18 cellular contexts compared by ENCODE assay signal in the genomic region with DNA sequence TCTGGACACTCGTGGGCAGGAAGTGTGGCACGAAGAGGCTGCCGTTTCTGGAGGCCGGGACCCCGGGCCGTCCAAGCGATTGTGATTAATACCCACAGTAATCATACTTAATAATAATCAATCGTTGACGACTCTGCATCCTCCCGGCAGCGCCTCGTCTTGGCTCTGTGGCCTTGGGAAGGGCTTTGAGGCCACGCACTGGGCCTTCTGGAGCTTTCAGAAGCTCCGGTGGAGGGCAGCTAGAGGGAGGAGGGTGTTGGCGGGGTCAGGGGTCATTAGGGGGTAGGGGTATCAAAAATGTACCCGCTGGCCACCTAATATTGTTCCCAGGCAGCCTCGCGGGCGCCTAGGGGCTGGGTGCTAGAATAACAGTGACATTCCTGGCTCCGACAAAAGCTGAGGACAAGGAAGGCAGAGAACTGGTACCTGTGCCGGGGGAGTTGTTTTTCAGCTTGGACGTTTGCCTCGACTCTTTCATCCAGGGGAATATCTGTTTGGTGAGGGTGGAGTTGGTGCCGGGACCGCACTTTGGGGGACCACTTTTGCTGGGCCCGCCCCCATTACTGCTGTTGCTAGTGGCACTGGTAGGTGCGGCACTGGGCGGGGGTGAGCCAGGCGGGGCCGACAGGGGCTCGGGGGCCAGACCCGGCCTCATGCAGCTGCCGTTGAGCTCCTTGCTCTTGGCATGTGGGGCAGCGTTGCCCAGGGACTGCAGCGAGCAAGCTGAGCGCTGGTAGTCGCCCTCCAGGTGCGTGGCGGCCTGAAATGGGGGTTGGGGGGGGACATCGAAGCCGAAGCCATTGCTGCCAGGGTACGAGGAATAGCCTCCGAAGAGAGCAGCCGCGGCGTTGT. TPM values are rescaled to one million over a fixed set of nuclear protein-coding genes. Genes with fewer than 3 reads are reported as not detected.
DNase-seq lines count a peak whose midpoint lies in the region; ATAC-seq, FAIRE-seq and TF ChIP-seq lines count a peak whose summit lies in the region.
"Had no signal": no experiment of that assay in that cellular context is flagged by ENCODE, and none has a peak within 500 bp of the region (broad histone marks: within the 10 kb centered on the region; RNA-seq: fewer than 3 reads in every experiment).

No MANE protein-coding gene starts in this region.

- H3K27ac Mint-ChIP-seq in astrocyte (ENCODE audit: unreplicated experiment), result no peak overlapping the region
- H3K27ac Mint-ChIP-seq: activated CD4-positive, alpha-beta T cell treated with anti-CD3 and anti-CD28 coated beads, Interleukin-2, amount 10 ng/mL, durations not matched to agents 7 days and 5 days; CD4-positive, alpha-beta T cell; dendritic cell treated with granulocyte-macrophage colony-stimulating factor and Interleukin-4, amounts not matched to agents 40 ng/mL and 50 ng/mL, for 4 days; naive B cell; T-helper 2 cell treated with Interferon-gamma antibody and Interleukin-4, amounts not matched to agents 5 μg/mL and 100 μg/mL, for 36 hours had no signal

- H3K4me2 ChIP-seq in IMR-90 (ENCODE audit: low read depth, low read length) (peak overlapping the region; percentile 68), astrocyte (ENCODE audit: low read length) (peak overlapping the region; percentile 71)

- no peak for FAIRE-seq in astrocyte (lab: Jason Lieb, UNC)

- H3K36me3 ChIP-seq in IMR-90 (ENCODE audit: control insufficient read depth, insufficient read depth, low read length), result peaks cover 33% of the 10 kb centered on the region
- H3K36me3 ChIP-seq in astrocyte (ENCODE audit: insufficient read depth, low read length), result no peaks in the 10 kb centered on the region
- peaks cover 0 to 17% (median 0%) of the 10 kb centered on the region in 6 donors for H3K36me3 ChIP-seq in spleen
- peaks cover 10% of the 10 kb centered on the region; the same call in 1 of the 2 replicates for H3K36me3 ChIP-seq in SJCRH30

- peaks cover 83% of the 10 kb centered on the region for H3K27me3 Mint-ChIP-seq in astrocyte (ENCODE audit: low read depth, unreplicated experiment)

- no TSS peak for BruUV-seq in IMR-90 (replicated peaks; lab: Mats Ljungman, UMichigan)

- in situ Hi-C loops in IMR-90 (cut with MboI; ENCODE audit: low sequenced_read_pairs), result no loop called here

- intact Hi-C loops in IMR-90 (cut with micrococcal nuclease) (no loop called here), spleen (cut with DNase I; ENCODE audit: low total_unique reads) (no loop called here)

- peak overlapping the region; percentile 93 for H2BK5ac ChIP-seq in IMR-90 (ENCODE audit: low read depth, low read length, poor library complexity, severe bottlenecking)

- H3K4me3 ChIP-seq in IMR-90 (ENCODE audit: insufficient read depth, low read depth, low read length), result peak overlapping the region; percentile 2; the same call in 1 of the 2 replicates
- H3K4me3 ChIP-seq in astrocyte (ENCODE audit: insufficient read depth, low read depth, low read length), result no peak overlapping the region
- H3K4me3 ChIP-seq in spleen, result peak overlapping the region in 1 of 8 donors; percentile 9
- no peak overlapping the region for H3K4me3 ChIP-seq in SJCRH30

- peaks cover 76% of the 10 kb centered on the region for H3K79me2 ChIP-seq in astrocyte (ENCODE audit: insufficient read depth, low read length)

- peak overlapping the region; percentile 26 for H2BK20ac ChIP-seq in IMR-90 (ENCODE audit: low read depth, low read length)

- peak overlapping the region; percentile 59 for H2AK5ac ChIP-seq in IMR-90 (ENCODE audit: low read depth, low read length)

- ATAC-seq in IMR-90 (ENCODE audit: low read depth) (no peak), HG03342 (IDR thresholded peaks at IDR 0.05; ENCODE audit: unreplicated experiment) (no peak)

- peak overlapping the region; percentile 91 for H3K23ac ChIP-seq in IMR-90 (ENCODE audit: low read depth, low read length)

- H3K9ac ChIP-seq in IMR-90 (ENCODE audit: low read depth, low read length) (peak overlapping the region; percentile 73), astrocyte (ENCODE audit: low read length) (peak overlapping the region; percentile 63)

- H3K36me3 Mint-ChIP-seq in astrocyte (ENCODE audit: low read depth, unreplicated experiment), result peaks cover 3% of the 10 kb centered on the region
- H3K36me3 Mint-ChIP-seq: naive B cell had no signal

- H4K20me1 ChIP-seq in IMR-90 (ENCODE audit: insufficient read depth, low read length), result 0 out of 2 replicates have a peak, but pooled peaks cover under 1% of the 10 kb centered on the region
- H4K20me1 ChIP-seq in astrocyte (ENCODE audit: insufficient read depth, low read length), result no peaks in the 10 kb centered on the region

- CTCF ChIA-PET in IMR-90 (lab: Yijun Ruan, JAX), result no interaction called here

- H3K4ac ChIP-seq in IMR-90 (ENCODE audit: low read depth, low read length), result peak overlapping the region; percentile 94

- H4K5ac ChIP-seq in IMR-90 (ENCODE audit: low read depth, low read length), result peak overlapping the region; percentile 66

- TF ChIP-seq RAD21 in IMR-90 (IDR thresholded peaks at IDR 0.05; ENCODE audit: low read length), result no peak

- H3K14ac ChIP-seq in IMR-90 (replicated peaks; ENCODE audit: low read depth, low read length), result peak overlapping the region; percentile 83

- peak overlapping the region; percentile 76 to 89 for H4K8ac ChIP-seq in IMR-90 (ENCODE audit: low read depth in 2 of 2, low read length in 2 of 2)

- no peaks in the 10 kb centered on the region for H3K9me3 ChIP-seq in IMR-90 (ENCODE audit: control insufficient read depth, insufficient read depth, low read length)
- no peaks in the 10 kb centered on the region for H3K9me3 ChIP-seq in astrocyte (ENCODE audit: insufficient read depth, low read depth, low read length)
- no peaks in the 10 kb centered on the region for H3K9me3 ChIP-seq in spleen
- no peaks in the 10 kb centered on the region for H3K9me3 ChIP-seq in SJCRH30 (replicated peaks)

- H2AFZ ChIP-seq in IMR-90 (replicated peaks; ENCODE audit: low read length, poor library complexity) (peak overlapping the region; percentile 24), astrocyte (ENCODE audit: low read depth, low read length) (no peak overlapping the region)

- dilution Hi-C loops in IMR-90 (cut with HindIII; ENCODE audit: low sequenced_read_pairs, unreplicated experiment), result no loop called here

- peaks cover 4 to 9% of the 10 kb centered on the region in 2 experiments; a peak in 2 of 4 replicates for H3K79me1 ChIP-seq in IMR-90 (ENCODE audit: low read depth in 1 of 2, low read length in 2 of 2)

- WGBS in IMR-90 (ENCODE audit: extremely low coverage in 2 of 2, insufficient read length in 1 of 2), 2 experiments, result 2% methylated on average over 13 of the region's 46 CpGs; no CpG with 5 or more reads in 1 of the 2 experiments
- 81 to 88% (median 85%) methylated on average over 35 to 46 of the region's 46 CpGs for WGBS in spleen, 5 donors

- POLR2A ChIA-PET in IMR-90 (lab: Charles Lee; ENCODE audit: unreplicated experiment), result interaction anchor here (0.7 to 1.3 kb wide), 3 partner anchors 31 to 60 kb away, joined by 3 to 5 read pairs (median 4); no protein-coding TSS in a partner anchor

- peak overlapping the region; percentile 66 for H2AK9ac ChIP-seq in IMR-90 (replicated peaks; ENCODE audit: low read depth, low read length, poor library complexity)

- H4K91ac ChIP-seq in IMR-90 (ENCODE audit: insufficient read depth, low read depth, low read length), result peak overlapping the region; percentile 88

- peak overlapping the region; percentile 54; the same call in 2 of the 3 replicates for H2BK15ac ChIP-seq in IMR-90 (ENCODE audit: low read depth, low read length)

- no peak overlapping the region for H3K4me3 Mint-ChIP-seq in astrocyte (ENCODE audit: unreplicated experiment)
- H3K4me3 Mint-ChIP-seq: activated CD4-positive, alpha-beta T cell treated with anti-CD3 and anti-CD28 coated beads, Interleukin-2, amount 10 ng/mL, durations not matched to agents 7 days and 5 days; CD4-positive, alpha-beta T cell; dendritic cell treated with granulocyte-macrophage colony-stimulating factor and Interleukin-4, amounts not matched to agents 40 ng/mL and 50 ng/mL, for 4 days; naive B cell; T-helper 2 cell treated with Interferon-gamma antibody and Interleukin-4, amounts not matched to agents 5 μg/mL and 100 μg/mL, for 36 hours had no signal

- H3K56ac ChIP-seq in IMR-90 (ENCODE audit: extremely low read depth, insufficient read depth, low read length), result peak overlapping the region; percentile 73

- H3K9me3 Mint-ChIP-seq in astrocyte (ENCODE audit: unreplicated experiment), result peaks cover 10% of the 10 kb centered on the region
- H3K9me3 Mint-ChIP-seq: activated CD4-positive, alpha-beta T cell treated with anti-CD3 and anti-CD28 coated beads, Interleukin-2, amount 10 ng/mL, durations not matched to agents 7 days and 5 days; CD4-positive, alpha-beta T cell; dendritic cell treated with granulocyte-macrophage colony-stimulating factor and Interleukin-4, amounts not matched to agents 40 ng/mL and 50 ng/mL, for 4 days; naive B cell; T-helper 2 cell treated with Interferon-gamma antibody and Interleukin-4, amounts not matched to agents 5 μg/mL and 100 μg/mL, for 36 hours had no signal

- H3K27me3 ChIP-seq in IMR-90 (ENCODE audit: control insufficient read depth, insufficient read depth, low read length) (no peaks in the 10 kb centered on the region), astrocyte (ENCODE audit: insufficient read depth, low read length) (peaks cover 59% of the 10 kb centered on the region), spleen (replicated peaks in 1 of 7) (peaks cover 0 to 46% (median 6%) of the 10 kb centered on the region in 7 donors), SJCRH30 (no peaks in the 10 kb centered on the region)

- H3K18ac ChIP-seq in IMR-90 (ENCODE audit: low read depth, low read length), result peak overlapping the region; percentile 58

- peak; percentile 32 for DNase-seq in IMR-90
- DNase-seq in astrocyte (ENCODE audit: low read depth), result peak; percentile 26
- DNase-seq in islet precursor cell, result peak; percentile 68
- no peak for DNase-seq in spleen
- DNase-seq in SJCRH30, result no peak
- no peak for DNase-seq in NCI-H187 (lab: John Stamatoyannopoulos, UW)
- DNase-seq: activated CD4-positive, alpha-beta T cell treated with anti-CD3 and anti-CD28 coated beads, Interleukin-2, amount 10 ng/mL, durations not matched to agents 7 days and 5 days; activated T-cell treated with anti-CD3 and anti-CD28 coated beads, Interleukin-2, amount 50 U/mL, for 1 hour; CD4-positive, alpha-beta T cell; foreskin fibroblast; naive B cell; NCI-H526; stimulated activated CD4-positive, alpha-beta T cell treated with anti-CD3 and anti-CD28 coated beads, Interleukin-4, amount 100 ng/mL, for 24 hours had no signal

- no peaks in the 10 kb centered on the region for H3K9me1 ChIP-seq in IMR-90 (ENCODE audit: insufficient read depth, low read length)

- TF ChIP-seq POLR2A in IMR-90 (IDR thresholded peaks at IDR 0.05; ENCODE audit: low read depth, low read length), result no peak
- TF ChIP-seq POLR2A in spleen (IDR thresholded peaks at IDR 0.05), result no peak

- peaks cover 2% of the 10 kb centered on the region for H3K4me1 Mint-ChIP-seq in astrocyte (ENCODE audit: low read depth, unreplicated experiment)

- TF ChIP-seq CTCF in IMR-90 (conservative IDR thresholded peaks at IDR 0.05; ENCODE audit: low read depth, low read length) (no peak), astrocyte (IDR thresholded peaks at IDR 0.05; ENCODE audit: insufficient read depth, low read depth, low read length) (no peak), spleen (IDR thresholded peaks at IDR 0.05 in 8 of 11, conservative IDR thresholded peaks at IDR 0.05 in 3 of 11) (no peak)

- H3K4me1 ChIP-seq in IMR-90 (ENCODE audit: control insufficient read depth, insufficient read depth, low read length) (peaks cover 42% of the 10 kb centered on the region), astrocyte (ENCODE audit: insufficient read depth, low read length) (peaks cover 36% of the 10 kb centered on the region), spleen (peaks cover 0 to 50% (median 15%) of the 10 kb centered on the region in 6 donors), SJCRH30 (peaks cover 21% of the 10 kb centered on the region)

- H3K27ac ChIP-seq in IMR-90 (ENCODE audit: insufficient read depth, low read length), result peak overlapping the region; percentile 96
- peak overlapping the region; percentile 70 for H3K27ac ChIP-seq in astrocyte (ENCODE audit: low read depth, low read length)
- H3K27ac ChIP-seq in spleen, result peak overlapping the region; percentile 41 to 94 (median 56)
- H3K27ac ChIP-seq in SJCRH30, result no peak overlapping the region

- H2BK120ac ChIP-seq in IMR-90 (ENCODE audit: low read depth, low read length), result peak overlapping the region; percentile 89

RNA-seq across cellular contexts. Expression of a gene that starts 6.9 kb away (rescaled TPM):
- total RNA-seq in IMR-90 (2012; rRNA removed), result 2.7 and 3.1 TPM in 2 replicates
- polyA plus RNA-seq in IMR-90 (2012; rRNA removed), result 29.9 and 33.8 TPM in 2 replicates
- 31.5 and 50.7 TPM in 2 replicates for polyA plus RNA-seq in IMR-90 (2012; cell fraction: cytosol; rRNA removed)
- 69.3 and 123 TPM in 2 replicates for polyA plus RNA-seq in IMR-90 (2012; cell fraction: nucleus; rRNA removed; ENCODE audit: low replicate concordance)
- 0.41 and 1.8 TPM in 2 replicates for total RNA-seq in astrocyte
- total RNA-seq in spleen, result 10 to 100 TPM in 4 of 7 donors, 1 to 10 TPM in 3; 5.9 to 21.9 (median 10.2) TPM
- 1 to 10 TPM; 7.2 to 8.2 (median 8.0) TPM for polyA plus RNA-seq in spleen
- total RNA-seq in SJCRH30 (2014; rRNA removed; shearing (Covaris generic)), result 5.9 and 7.6 TPM in 2 replicates

RNA-seq across cellular contexts. Expression of a gene that starts 21.0 kb away (rescaled TPM):
- total RNA-seq in IMR-90 (2012; rRNA removed) (not detected in 2 replicates), astrocyte (not detected in 2 replicates), spleen (not detected)
- polyA plus RNA-seq in IMR-90 (2012; rRNA removed) (not detected in 2 replicates), spleen (under 1 TPM in 1 of 3 donors, not detected in 2; 0.06 TPM)
- polyA plus RNA-seq in IMR-90 (2012; cell fraction: cytosol; rRNA removed), result not detected in 2 replicates
- polyA plus RNA-seq in IMR-90 (2012; cell fraction: nucleus; rRNA removed; ENCODE audit: low replicate concordance), result 0.05 TPM in 1 of 2 replicates, not detected in the other
- not detected in 2 replicates for total RNA-seq in SJCRH30 (2014; rRNA removed; shearing (Covaris generic))
- total RNA-seq: activated CD4-positive, alpha-beta T cell treated with anti-CD3 and anti-CD28 coated beads, Interleukin-2, amount 10 ng/mL, durations not matched to agents 7 days and 5 days; CD4-positive, alpha-beta T cell; G401; HT1080 had no signal

RNA-seq across cellular contexts. Expression of a gene that starts 26.3 kb away (rescaled TPM):
- total RNA-seq in IMR-90 (2012; rRNA removed), result 1.9 and 2.0 TPM in 2 replicates
- polyA plus RNA-seq in IMR-90 (2012; rRNA removed), result 7.8 and 8.5 TPM in 2 replicates
- 2.2 and 4.1 TPM in 2 replicates for polyA plus RNA-seq in IMR-90 (2012; cell fraction: cytosol; rRNA removed)
- 17.8 and 38.5 TPM in 2 replicates for polyA plus RNA-seq in IMR-90 (2012; cell fraction: nucleus; rRNA removed; ENCODE audit: low replicate concordance)
- total RNA-seq in astrocyte, result not detected in 2 replicates
- total RNA-seq in spleen, result 1 to 10 TPM; 1.9 to 6.4 (median 3.6) TPM
- 1 to 10 TPM; 2.3 to 2.7 (median 2.4) TPM for polyA plus RNA-seq in spleen
- total RNA-seq in SJCRH30 (2014; rRNA removed; shearing (Covaris generic)), result 3.7 and 4.3 TPM in 2 replicates

RNA-seq across cellular contexts. Expression of a gene that starts 38.2 kb away (rescaled TPM):
- total RNA-seq in IMR-90 (2012; rRNA removed), result 6.3 and 8.6 TPM in 2 replicates
- polyA plus RNA-seq in IMR-90 (2012; rRNA removed), result 59.6 and 76.4 TPM in 2 replicates
- 31.9 and 71.7 TPM in 2 replicates for polyA plus RNA-seq in IMR-90 (2012; cell fraction: cytosol; rRNA removed)
- 383 and 595 TPM in 2 replicates for polyA plus RNA-seq in IMR-90 (2012; cell fraction: nucleus; rRNA removed; ENCODE audit: low replicate concordance)
- not detected in 2 replicates for total RNA-seq in astrocyte
- 10 to 100 TPM in 4 of 7 donors, 1 to 10 TPM in 3; 6.8 to 23.1 (median 10.4) TPM for total RNA-seq in spleen
- 1 to 10 TPM; 3.6 to 7.8 (median 6.5) TPM for polyA plus RNA-seq in spleen
- 7.4 and 8.8 TPM in 2 replicates for total RNA-seq in SJCRH30 (2014; rRNA removed; shearing (Covaris generic))

RNA-seq across cellular contexts. Expression of a gene that starts 41.8 kb away (rescaled TPM):
- total RNA-seq in IMR-90 (2012; rRNA removed), result 0.54 and 0.56 TPM in 2 replicates
- polyA plus RNA-seq in IMR-90 (2012; rRNA removed), result 18.0 and 18.1 TPM in 2 replicates
- polyA plus RNA-seq in IMR-90 (2012; cell fraction: cytosol; rRNA removed), result 19.7 and 32.7 TPM in 2 replicates
- polyA plus RNA-seq in IMR-90 (2012; cell fraction: nucleus; rRNA removed; ENCODE audit: low replicate concordance), result 13.4 and 16.5 TPM in 2 replicates
- total RNA-seq in astrocyte, result not detected in 2 replicates
- 1 to 10 TPM in 3 of 7 donors, under 1 TPM in 4; 0.43 to 2.6 (median 0.67) TPM for total RNA-seq in spleen
- 1 to 10 TPM in 2 of 3 donors, under 1 TPM in 1; 0.91 to 1.5 (median 1.3) TPM for polyA plus RNA-seq in spleen
- total RNA-seq in SJCRH30 (2014; rRNA removed; shearing (Covaris generic)), result 0.51 and 0.61 TPM in 2 replicates
- total RNA-seq: activated CD4-positive, alpha-beta T cell treated with anti-CD3 and anti-CD28 coated beads, Interleukin-2, amount 10 ng/mL, durations not matched to agents 7 days and 5 days; CD4-positive, alpha-beta T cell; G401 had no signal

Comparison
In these comparisons a context has a peak if more than half of its experiments do, and no peak if none do; other contexts are left out.
1. DNase-seq: peak in IMR-90 (single experiment), astrocyte (single experiment) and islet precursor cell (single experiment); none in spleen (single experiment), SJCRH30 (0 of 2) and NCI-H187 (0 of 2).